In genomic region chr11:102046841-102047240, GRCh38 we compare ENCODE assay signal across 9 cellular contexts. TPM values are rescaled to one million over a fixed set of nuclear protein-coding genes. Genes with fewer than 3 reads are reported as not detected.
DNase-seq lines count a peak whose midpoint lies in the region; ATAC-seq and TF ChIP-seq lines count a peak whose summit lies in the region.
"Had no signal": no experiment of that assay in that cellular context is flagged by ENCODE, and none has a peak within 500 bp of the region (broad histone marks: within the 10 kb centered on the region; RNA-seq: fewer than 3 reads in every experiment).

No MANE protein-coding gene starts in this region.

- H3K4me3 ChIP-seq in BE2C (ENCODE audit: low read depth, low read length) (peak overlapping the region; percentile 81), Peyer's patch (peak overlapping the region in 3 of 4 donors; percentile 27 to 51 (median 50)), esophagus (ENCODE audit: low read depth in 1 of 2, low read length in 2 of 2) (peak overlapping the region; percentile 54 to 68), lower leg skin (ENCODE audit: low read depth, poor library complexity, severe bottlenecking) (no peak overlapping the region)

- ATAC-seq in omental fat pad (ENCODE audit: low FRiP score), result peak; percentile 53

- no peak overlapping the region for H3K27ac ChIP-seq in Peyer's patch
- H3K27ac ChIP-seq in esophagus (ENCODE audit: low read depth in 2 of 2, low read length in 1 of 2), result no peak overlapping the region

- H3K27me3 ChIP-seq in BE2C (no peaks in the 10 kb centered on the region), Peyer's patch (no peaks in the 10 kb centered on the region), esophagus (ENCODE audit: control insufficient read depth in 1 of 2, insufficient read depth in 2 of 2, low read length in 2 of 2) (no peaks in the 10 kb centered on the region)

- H3K36me3 ChIP-seq in BE2C (no peaks in the 10 kb centered on the region), Peyer's patch (no peaks in the 10 kb centered on the region), esophagus (ENCODE audit: control insufficient read depth in 2 of 2, insufficient read depth in 2 of 2, low read length in 1 of 2) (no peaks in the 10 kb centered on the region)

- TF ChIP-seq CTCF in BE2C (IDR thresholded peaks at IDR 0.05; ENCODE audit: low read depth, low read length) (no peak), Peyer's patch (IDR thresholded peaks at IDR 0.05) (no peak), omental fat pad (IDR thresholded peaks at IDR 0.05) (no peak), lower leg skin (IDR thresholded peaks at IDR 0.05) (no peak)

- no peaks in the 10 kb centered on the region for H3K4me1 ChIP-seq in BE2C
- H3K4me1 ChIP-seq in Peyer's patch, result peaks cover 0 to 5% (median 0%) of the 10 kb centered on the region in 4 donors
- peaks cover 0 to 3% of the 10 kb centered on the region in 2 donors for H3K4me1 ChIP-seq in esophagus (ENCODE audit: control insufficient read depth in 2 of 2, insufficient read depth in 2 of 2, low read length in 1 of 2)

- TF ChIP-seq POLR2A in Peyer's patch (IDR thresholded peaks at IDR 0.05) (no peak), lower leg skin (IDR thresholded peaks at IDR 0.05) (no peak)

- DNase-seq in BE2C (no peak), Peyer's patch (no peak), omental fat pad (ENCODE audit: low spot score) (no peak), anterior cingulate cortex (lab: John Stamatoyannopoulos, UW) (no peak), lower leg skin (ENCODE audit: low spot score in 2 of 2) (no peak), 8988T (no peak)
- no peak for DNase-seq in activated effector memory CD4-positive, alpha-beta T cell treated with Interleukin-2 at 50 U/mL for 16 hours

- H3K9me3 ChIP-seq in BE2C, result no peaks in the 10 kb centered on the region
- H3K9me3 ChIP-seq in Peyer's patch, result no peaks in the 10 kb centered on the region
- H3K9me3 ChIP-seq in esophagus (ENCODE audit: control insufficient read depth in 2 of 2, insufficient read depth in 1 of 2, low read depth in 1 of 2, low read length in 1 of 2), result no peaks in the 10 kb centered on the region

- intact Hi-C loops in lower leg skin (cut with DNase I; ENCODE audit: low total_unique reads), result no loop called here

- WGBS in esophagus, 2 donors, result 24 to 26% methylated on average over 4 of the region's 4 CpGs
- WGBS in lower leg skin, 2 donors, result 18 to 20% methylated on average over 4 of the region's 4 CpGs

RNA-seq across cellular contexts. Expression of gene CFAP300, which starts 0.4 kb away (rescaled TPM):
- polyA plus RNA-seq in BE2C (2012; ENCODE audit: insufficient read depth, insufficient read length, low read depth), result 1.4 TPM
- total RNA-seq in Peyer's patch (under 1 TPM in 1 of 4 donors, not detected in 3; 0.54 TPM), omental fat pad (1 to 10 TPM; 1.0 to 3.2 (median 1.2) TPM), lower leg skin (1 to 10 TPM; 1.2 to 1.9 (median 1.6) TPM)
- under 1 TPM; 0.63 to 0.68 TPM for polyA plus RNA-seq in esophagus
- total RNA-seq: dermis blood vessel endothelial cell had no signal
